16 cellular contexts compared by ENCODE assay signal in genomic region chr6:143112837-143113236, GRCh38. TPM values are rescaled to one million over a fixed set of nuclear protein-coding genes. Genes with fewer than 3 reads are reported as not detected.
DNase-seq lines count a peak whose midpoint lies in the region; ATAC-seq, FAIRE-seq and TF ChIP-seq lines count a peak whose summit lies in the region.
"Had no signal": no experiment of that assay in that cellular context is flagged by ENCODE, and none has a peak within 500 bp of the region (broad histone marks: within the 10 kb centered on the region; RNA-seq: fewer than 3 reads in every experiment).

No MANE protein-coding gene starts in this region.

- TF ChIP-seq RAD21 in IMR-90 (IDR thresholded peaks at IDR 0.05; ENCODE audit: low read length) (no peak), K562 (CRISPR knock-in tag; conservative IDR thresholded peaks at IDR 0.05 in 1 of 2, IDR thresholded peaks at IDR 0.05 in 1 of 2) (no peak)

- TF ChIP-seq CTCF in IMR-90 (conservative IDR thresholded peaks at IDR 0.05; ENCODE audit: low read depth, low read length) (no peak), K562 (IDR thresholded peaks at IDR 0.05 in 2 of 3, conservative IDR thresholded peaks at IDR 0.05 in 1 of 3; ENCODE audit: insufficient read depth in 2 of 3, low read depth in 1 of 3, low read length in 3 of 3) (no peak), right lobe of liver (IDR thresholded peaks at IDR 0.05) (no peak)

- H4K8ac ChIP-seq in IMR-90 (ENCODE audit: low read depth in 2 of 2, low read length in 2 of 2), result no peak overlapping the region

- no peak overlapping the region for H3K18ac ChIP-seq in IMR-90 (ENCODE audit: low read depth, low read length)

- intact Hi-C loops in IMR-90 (cut with micrococcal nuclease), result no loop called here
- intact Hi-C loops in K562 (cut with micrococcal nuclease), result no loop called here
- intact Hi-C loops in right lobe of liver (cut with DNase I), result loop anchor here in 1 of 2 donors (10.0 kb wide), 1 partner anchor 48 kb away; the partner anchor contains the start of gene AIG1

- no peak overlapping the region for H2BK5ac ChIP-seq in IMR-90 (ENCODE audit: low read depth, low read length, poor library complexity, severe bottlenecking)

- no peaks in the 10 kb centered on the region for H4K20me1 ChIP-seq in IMR-90 (ENCODE audit: insufficient read depth, low read length)
- no peaks in the 10 kb centered on the region for H4K20me1 ChIP-seq in K562 (replicated peaks; ENCODE audit: control insufficient read depth, insufficient read depth, low read length)
- H4K20me1 ChIP-seq: BLaER1 treated with 17β-estradiol and CSF1 and Interleukin-3, amounts not matched to agents 10 nM and 100 nM had no signal

- no peak for TF ChIP-seq POLR2A in GM12891 (IDR thresholded peaks at IDR 0.05; ENCODE audit: low read depth, low read length)
- TF ChIP-seq POLR2A in IMR-90 (IDR thresholded peaks at IDR 0.05; ENCODE audit: low read depth, low read length), result no peak
- TF ChIP-seq POLR2A in K562 (conservative IDR thresholded peaks at IDR 0.05), result no peak
- TF ChIP-seq POLR2A in right lobe of liver (IDR thresholded peaks at IDR 0.05), result no peak

- FAIRE-seq in GM12891 (lab: Jason Lieb, UNC), result peak; percentile 31
- FAIRE-seq in K562 (lab: Jason Lieb, UNC), result no peak

- DNase-seq in GM12891 (ENCODE audit: insufficient read length, low spot score), result no peak
- no peak for DNase-seq in IMR-90
- DNase-seq in K562 (ENCODE audit: extremely low read depth in 1 of 4, low spot score in 3 of 4), result no peak
- DNase-seq in right lobe of liver, result no peak
- DNase-seq in hepatic stellate cell (ENCODE audit: low spot score), result no peak
- DNase-seq in stimulated activated CD4-positive, alpha-beta T cell treated with anti-CD3 and anti-CD28 coated beads, Interleukin-12 subunit alpha, Interleukin-12 subunit beta, amount 100 ng/mL, for 4 hours, result no peak
- no peak for DNase-seq in HuH-7 (ENCODE audit: low spot score)
- DNase-seq: Calu3; CD8-positive, alpha-beta T cell; DMS79 treated with DMSO at 0.1 percent for 48 hours; GF-D8; GOT3; H7; HFFc6 had no signal

- TF ChIP-seq EP300 in K562 (IDR thresholded peaks at IDR 0.05; ENCODE audit: low read length), result no peak

- no peak overlapping the region for H3K23ac ChIP-seq in IMR-90 (ENCODE audit: low read depth, low read length)

- no peak overlapping the region for H2AK9ac ChIP-seq in IMR-90 (replicated peaks; ENCODE audit: low read depth, low read length, poor library complexity)

- peaks cover 4% of the 10 kb centered on the region for H3K4me1 ChIP-seq in IMR-90 (ENCODE audit: control insufficient read depth, insufficient read depth, low read length)
- no peaks in the 10 kb centered on the region; a peak in 3 of 5 replicates for H3K4me1 ChIP-seq in K562 (replicated peaks in 1 of 2; ENCODE audit: control insufficient read depth in 2 of 2, insufficient read depth in 2 of 2, low read length in 2 of 2)
- peaks cover 0 to 22% (median 9%) of the 10 kb centered on the region in 4 donors for H3K4me1 ChIP-seq in right lobe of liver

- H4K91ac ChIP-seq in IMR-90 (ENCODE audit: insufficient read depth, low read depth, low read length), result no peak overlapping the region

- H4K5ac ChIP-seq in IMR-90 (ENCODE audit: low read depth, low read length), result no peak overlapping the region

- peaks cover 0 to 3% of the 10 kb centered on the region in 2 experiments; a peak in 1 of 4 replicates for H3K79me1 ChIP-seq in IMR-90 (ENCODE audit: low read depth in 1 of 2, low read length in 2 of 2)

- no peaks in the 10 kb centered on the region for H3K79me2 ChIP-seq in K562 (ENCODE audit: control insufficient read depth, insufficient read depth, low read length)

- dilution Hi-C loops in IMR-90 (cut with HindIII; ENCODE audit: low sequenced_read_pairs, unreplicated experiment), result no loop called here

- BruUV-seq in IMR-90 (replicated peaks; lab: Mats Ljungman, UMichigan) (no TSS peak), K562 (replicated peaks; lab: Mats Ljungman, UMichigan) (no TSS peak)

- in situ Hi-C loops in IMR-90 (cut with MboI; ENCODE audit: low sequenced_read_pairs), result no loop called here
- in situ Hi-C loops in K562 (cut with MboI), result no loop called here

- no peaks in the 10 kb centered on the region for H3K36me3 ChIP-seq in IMR-90 (ENCODE audit: control insufficient read depth, insufficient read depth, low read length)
- H3K36me3 ChIP-seq in K562 (ENCODE audit: control insufficient read depth, insufficient read depth, low read length), result peaks cover 9% of the 10 kb centered on the region; the same call in 2 of the 3 replicates
- no peaks in the 10 kb centered on the region for H3K36me3 ChIP-seq in right lobe of liver
- H3K36me3 ChIP-seq: BLaER1 treated with 17β-estradiol and CSF1 and Interleukin-3, amounts not matched to agents 10 nM and 100 nM had no signal

- H3K27me3 ChIP-seq in IMR-90 (ENCODE audit: control insufficient read depth, insufficient read depth, low read length) (no peaks in the 10 kb centered on the region), K562 (ENCODE audit: control insufficient read depth in 2 of 2, insufficient read depth in 2 of 2, low read length in 2 of 2) (no peaks in the 10 kb centered on the region), right lobe of liver (no peaks in the 10 kb centered on the region)
- H3K27me3 ChIP-seq: BLaER1 treated with 17β-estradiol and CSF1 and Interleukin-3, amounts not matched to agents 10 nM and 100 nM had no signal

- H3K14ac ChIP-seq in IMR-90 (replicated peaks; ENCODE audit: low read depth, low read length), result no peak overlapping the region

- H3K9ac ChIP-seq in IMR-90 (ENCODE audit: low read depth, low read length) (no peak overlapping the region), K562 (ENCODE audit: insufficient read depth in 1 of 2, low read depth in 2 of 2, low read length in 2 of 2) (no peak overlapping the region)
- H3K9ac ChIP-seq: BLaER1 treated with 17β-estradiol and CSF1 and Interleukin-3, amounts not matched to agents 10 nM and 100 nM had no signal

- H3K4me2 ChIP-seq in IMR-90 (ENCODE audit: low read depth, low read length) (no peak overlapping the region), K562 (ENCODE audit: insufficient read depth, low read length) (no peak overlapping the region)
- H3K4me2 ChIP-seq: BLaER1 treated with 17β-estradiol and CSF1 and Interleukin-3, amounts not matched to agents 10 nM and 100 nM had no signal

- POLR2A ChIA-PET in IMR-90 (lab: Charles Lee; ENCODE audit: unreplicated experiment), result interaction anchor here (0.7 kb wide), 1 partner anchor 372 kb away, joined by 6 read pairs; no protein-coding TSS in a partner anchor
- POLR2A ChIA-PET in K562 (lab: Yijun Ruan, JAX), result no interaction called here

- no peak overlapping the region for H3K27ac ChIP-seq in IMR-90 (ENCODE audit: insufficient read depth, low read length)
- no peak overlapping the region for H3K27ac ChIP-seq in K562 (ENCODE audit: extremely low read depth, low read depth, low read length)
- H3K27ac ChIP-seq in right lobe of liver, result peak overlapping the region; percentile 68 to 77 (median 76)
- H3K27ac ChIP-seq: BLaER1 treated with 17β-estradiol and CSF1 and Interleukin-3, amounts not matched to agents 10 nM and 100 nM had no signal

- H2AK5ac ChIP-seq in IMR-90 (ENCODE audit: low read depth, low read length), result peak overlapping the region; percentile 8; the same call in 1 of the 2 replicates

- H2AFZ ChIP-seq in IMR-90 (replicated peaks; ENCODE audit: low read length, poor library complexity), result no peak overlapping the region
- H2AFZ ChIP-seq in K562 (ENCODE audit: low read depth, low read length), result no peak overlapping the region

- H3K4ac ChIP-seq in IMR-90 (ENCODE audit: low read depth, low read length), result no peak overlapping the region

- no peaks in the 10 kb centered on the region for H3K9me3 ChIP-seq in IMR-90 (ENCODE audit: control insufficient read depth, insufficient read depth, low read length)
- H3K9me3 ChIP-seq in K562 (replicated peaks; ENCODE audit: control insufficient read depth, insufficient read depth, low read depth, low read length), result no peaks in the 10 kb centered on the region
- no peaks in the 10 kb centered on the region for H3K9me3 ChIP-seq in right lobe of liver

- WGBS in IMR-90 (ENCODE audit: extremely low coverage in 2 of 2, insufficient read length in 1 of 2), 2 experiments, result no CpG with 5 or more reads among the region's 5 CpGs
- 73% methylated on average over 5 of the region's 5 CpGs for WGBS in K562 (ENCODE audit: insufficient coverage, low coverage, missing lambda C conversion rate)
- 69% methylated on average over 5 of the region's 5 CpGs for WGBS in right lobe of liver (ENCODE audit: insufficient coverage, low coverage, low lambda C conversion rate, missing lambda C conversion rate)

- ATAC-seq in IMR-90 (ENCODE audit: low read depth), result no peak
- no peak for ATAC-seq in K562
- ATAC-seq in right lobe of liver, result peak; percentile 36 to 60 (median 44)
- ATAC-seq: CD8-positive, alpha-beta T cell; HCT116 had no signal

- CTCF ChIA-PET in IMR-90 (lab: Yijun Ruan, JAX), result no interaction called here
- CTCF ChIA-PET in K562 (lab: Yijun Ruan, JAX; ENCODE audit: low intra/inter-chr PET ratio), result no interaction called here

- 0 out of 2 replicates have a peak, but pooled peaks cover 3% of the 10 kb centered on the region for H3K9me1 ChIP-seq in IMR-90 (ENCODE audit: insufficient read depth, low read length)
- no peaks in the 10 kb centered on the region for H3K9me1 ChIP-seq in K562 (ENCODE audit: control insufficient read depth, insufficient read depth, low read length)

- H2BK120ac ChIP-seq in IMR-90 (ENCODE audit: low read depth, low read length), result no peak overlapping the region

- H3K56ac ChIP-seq in IMR-90 (ENCODE audit: extremely low read depth, insufficient read depth, low read length), result no peak overlapping the region

- no peak overlapping the region for H2BK20ac ChIP-seq in IMR-90 (ENCODE audit: low read depth, low read length)

- H2BK15ac ChIP-seq in IMR-90 (ENCODE audit: low read depth, low read length), result no peak overlapping the region

- H3K4me3 ChIP-seq in IMR-90 (ENCODE audit: insufficient read depth, low read depth, low read length) (no peak overlapping the region), K562 (no peak overlapping the region), right lobe of liver (no peak overlapping the region)
- H3K4me3 ChIP-seq: BLaER1 treated with 17β-estradiol and CSF1 and Interleukin-3, amounts not matched to agents 10 nM and 100 nM had no signal

RNA-seq across cellular contexts. Expression of gene AIG1, which starts 52.1 kb away (rescaled TPM):
- polyA plus RNA-seq in GM12891 (2012; ENCODE audit: low read depth, missing spikeins), result 25.1 TPM
- total RNA-seq in IMR-90 (2012; rRNA removed), result 27.1 and 30.3 TPM in 2 replicates
- 19.8 and 21.3 TPM in 2 replicates for polyA plus RNA-seq in IMR-90 (2012; rRNA removed)
- 17.3 and 18.9 TPM in 2 replicates for polyA plus RNA-seq in IMR-90 (2012; cell fraction: cytosol; rRNA removed)
- 8.5 and 24.2 TPM in 2 replicates for polyA plus RNA-seq in IMR-90 (2012; cell fraction: nucleus; rRNA removed; ENCODE audit: low replicate concordance)
- 161 and 345 TPM in 2 replicates for total RNA-seq in K562 (2011; cell fraction: chromatin; rRNA removed; ENCODE audit: low replicate concordance)
- total RNA-seq in K562 (2011; cell fraction: nucleolus; rRNA removed), result 110 and 115 TPM in 2 replicates
- total RNA-seq in K562 (2011; cell fraction: nucleoplasm; rRNA removed), result 203 and 359 TPM in 2 replicates
- total RNA-seq in K562 (2014; rRNA removed), result 74.8 and 75.7 TPM in 2 replicates
- total RNA-seq in K562 (2014; rRNA removed; fragmentation: Illumina TruSeq; extraction: Trizol), result 116 and 118 TPM in 2 replicates
- 127 and 134 TPM in 2 replicates for total RNA-seq in K562 (2015; rRNA removed; fragmentation: Illumina TruSeq; extraction: Trizol)
- total RNA-seq in K562 (2021), result 85.2 and 89.8 TPM in 2 replicates
- polyA plus RNA-seq in K562 (2011; rRNA removed), result 279 and 333 TPM in 2 replicates
- polyA plus RNA-seq in K562 (2011; cell fraction: cytosol; rRNA removed), result 118 and 187 TPM in 2 replicates
- 379 TPM in 2 replicates for polyA plus RNA-seq in K562 (2011; cell fraction: nucleus; rRNA removed)
- 94.1 and 189 TPM in 2 replicates for polyA plus RNA-seq in K562 (2012)
- polyA plus RNA-seq in K562 (2014; fragmentation: Illumina TruSeq; extraction: Trizol), result 95.2 and 110 TPM in 2 replicates
- polyA plus RNA-seq in K562 (2014; fragmentation: Nextera tagmentation; extraction: Ambion mirVana), result 100 to 1,000 TPM; 129 to 169 TPM
- polyA plus RNA-seq in K562 (2014; rRNA removed), result 127 and 157 TPM in 2 replicates
- 131 and 152 TPM in 2 replicates for polyA minus RNA-seq in K562 (2011; rRNA and poly(A)+ RNA removed)
- 54.3 and 60.9 TPM in 2 replicates for polyA minus RNA-seq in K562 (2011; cell fraction: cytosol; rRNA and poly(A)+ RNA removed)
- 204 and 231 TPM in 2 replicates for polyA minus RNA-seq in K562 (2011; cell fraction: nucleus; rRNA and poly(A)+ RNA removed)
- total RNA-seq in right lobe of liver, result 100 to 1,000 TPM in 5 of 6 experiments, 10 to 100 TPM in 1; 81.4 to 151 (median 111) TPM

Comparison
In these comparisons a context has a peak if more than half of its experiments do, and no peak if none do; other contexts are left out.
1. ATAC-seq: peak in right lobe of liver (4 of 4); none in IMR-90 (single experiment) and K562 (single experiment).
2. H3K27ac ChIP-seq: peak in right lobe of liver (3 of 3); none in IMR-90 (single experiment) and K562 (single experiment).